Comparison of ENCODE assay signal across 14 cellular contexts in genomic region chr11:96256604-96257003, GRCh38.
A peak's percentile ranks its signal among the peaks of the same experiment; 100 is the strongest.
DNase-seq lines count a peak whose midpoint lies in the region; ATAC-seq and TF ChIP-seq lines count a peak whose summit lies in the region.
"Had no signal": no experiment of that assay in that cellular context is flagged by ENCODE, and none has a peak within 500 bp of the region (broad histone marks: within the 10 kb centered on the region; RNA-seq: fewer than 3 reads in every experiment).

No MANE protein-coding gene starts in this region.

- H3K4me3 ChIP-seq in OCI-LY1 (ENCODE audit: low read depth, low read length, poor library complexity, severe bottlenecking) (no peak overlapping the region), smooth muscle cell (no peak overlapping the region)
- H3K4me3 ChIP-seq: SJCRH30 had no signal

- H2AFZ ChIP-seq in OCI-LY1 (ENCODE audit: low read length), result peak overlapping the region; percentile 26; the same call in 1 of the 2 replicates
- no peak overlapping the region for H2AFZ ChIP-seq in smooth muscle cell (ENCODE audit: low read depth)

- H3K36me3 Mint-ChIP-seq in activated CD4-positive, alpha-beta T cell treated with anti-CD3 and anti-CD28 coated beads, Interleukin-2, amount 10 ng/mL, durations not matched to agents 24 days and 14 days (ENCODE audit: low read depth), result peaks cover 14% of the 10 kb centered on the region
- peaks cover 11% of the 10 kb centered on the region for H3K36me3 Mint-ChIP-seq in central memory CD8-positive, alpha-beta T cell (ENCODE audit: insufficient read depth)

- no peaks in the 10 kb centered on the region for H4K20me1 ChIP-seq in OCI-LY1 (ENCODE audit: insufficient read depth, low read length)
- H4K20me1 ChIP-seq in smooth muscle cell (ENCODE audit: low read depth), result no peaks in the 10 kb centered on the region

- H3K9me3 ChIP-seq in OCI-LY1 (ENCODE audit: low read length) (no peaks in the 10 kb centered on the region), smooth muscle cell (replicated peaks; ENCODE audit: low read depth) (no peaks in the 10 kb centered on the region)
- H3K9me3 ChIP-seq: SJCRH30 had no signal

- no peak for ATAC-seq in central memory CD8-positive, alpha-beta T cell (replicated peaks; ENCODE audit: extremely low read depth, poor library complexity, severe bottlenecking)
- ATAC-seq: foreskin keratinocyte, left ventricle myocardium superior had no signal

- H3K9ac ChIP-seq in OCI-LY1 (ENCODE audit: low read length), result no peak overlapping the region
- peak overlapping the region; percentile 19 for H3K9ac ChIP-seq in smooth muscle cell (ENCODE audit: low read depth)

- peaks cover 82% of the 10 kb centered on the region for H3K4me1 Mint-ChIP-seq in activated CD4-positive, alpha-beta T cell treated with anti-CD3 and anti-CD28 coated beads, Interleukin-2, amount 10 ng/mL, durations not matched to agents 24 days and 14 days
- peaks cover 70% of the 10 kb centered on the region for H3K4me1 Mint-ChIP-seq in central memory CD8-positive, alpha-beta T cell

- peak overlapping the region; percentile 71 for H3K27ac ChIP-seq in OCI-LY1 (ENCODE audit: low read depth, low read length, poor library complexity, severe bottlenecking)
- peak overlapping the region; percentile 91 for H3K27ac ChIP-seq in smooth muscle cell (ENCODE audit: low read depth)
- H3K27ac ChIP-seq: foreskin keratinocyte, SJCRH30 had no signal

- no peaks in the 10 kb centered on the region for H3K9me3 Mint-ChIP-seq in activated CD4-positive, alpha-beta T cell treated with anti-CD3 and anti-CD28 coated beads, Interleukin-2, amount 10 ng/mL, durations not matched to agents 24 days and 14 days
- no peaks in the 10 kb centered on the region for H3K9me3 Mint-ChIP-seq in central memory CD8-positive, alpha-beta T cell

- no peaks in the 10 kb centered on the region for H3K36me3 ChIP-seq in OCI-LY1 (ENCODE audit: insufficient read depth, low read length)
- H3K36me3 ChIP-seq in smooth muscle cell (ENCODE audit: low read depth), result no peaks in the 10 kb centered on the region
- H3K36me3 ChIP-seq: SJCRH30 had no signal

- no peaks in the 10 kb centered on the region for H3K27me3 ChIP-seq in OCI-LY1 (ENCODE audit: insufficient read depth, low read length)
- no peaks in the 10 kb centered on the region for H3K27me3 ChIP-seq in smooth muscle cell (ENCODE audit: low read depth)
- H3K27me3 ChIP-seq: foreskin keratinocyte, SJCRH30 had no signal

- no peaks in the 10 kb centered on the region for H3K9me2 ChIP-seq in OCI-LY1 (ENCODE audit: low read depth, low read length)

- H3K27ac Mint-ChIP-seq in activated CD4-positive, alpha-beta T cell treated with anti-CD3 and anti-CD28 coated beads, Interleukin-2, amount 10 ng/mL, durations not matched to agents 24 days and 14 days, result peak overlapping the region; percentile 79
- H3K27ac Mint-ChIP-seq in central memory CD8-positive, alpha-beta T cell (ENCODE audit: low read depth), result peak overlapping the region; percentile 98

- 7% methylated on average over 3 of the region's 3 CpGs for WGBS in smooth muscle cell (ENCODE audit: low lambda C conversion rate)

- TF ChIP-seq CTCF in OCI-LY1 (IDR thresholded peaks at IDR 0.05; ENCODE audit: low read length), result no peak
- no peak for TF ChIP-seq CTCF in smooth muscle cell (IDR thresholded peaks at IDR 0.05; ENCODE audit: borderline replicate concordance, insufficient read depth, poor library complexity, severe bottlenecking)

- H3K4me3 Mint-ChIP-seq in activated CD4-positive, alpha-beta T cell treated with anti-CD3 and anti-CD28 coated beads, Interleukin-2, amount 10 ng/mL, durations not matched to agents 24 days and 14 days, result peak overlapping the region; percentile 67
- H3K4me3 Mint-ChIP-seq in central memory CD8-positive, alpha-beta T cell, result peak overlapping the region; percentile 63

- H3K4me2 ChIP-seq in OCI-LY1 (ENCODE audit: low read length) (peak overlapping the region; percentile 58; the same call in 1 of the 2 replicates), smooth muscle cell (peak overlapping the region; percentile 65)

- no peaks in the 10 kb centered on the region for H3K27me3 Mint-ChIP-seq in activated CD4-positive, alpha-beta T cell treated with anti-CD3 and anti-CD28 coated beads, Interleukin-2, amount 10 ng/mL, durations not matched to agents 24 days and 14 days
- H3K27me3 Mint-ChIP-seq in central memory CD8-positive, alpha-beta T cell, result no peaks in the 10 kb centered on the region

- DNase-seq in activated CD4-positive, alpha-beta T cell treated with anti-CD3 and anti-CD28 coated beads, Interleukin-2, amount 10 ng/mL, durations not matched to agents 24 days and 14 days, result no peak
- DNase-seq in activated CD4-positive, alpha-beta T cell treated with anti-CD3 and anti-CD28 coated beads, Interleukin-2, amount 50 U/mL, for 48 hours, result no peak
- no peak for DNase-seq in central memory CD8-positive, alpha-beta T cell (ENCODE audit: low spot score in 2 of 2)
- DNase-seq in smooth muscle cell (lab: John Stamatoyannopoulos, UW; ENCODE audit: unreplicated experiment) (no peak), NCI-H526 treated with DMSO at 0.1 percent for 48 hours (lab: John Stamatoyannopoulos, UW) (no peak), amniotic stem cell (lab: John Stamatoyannopoulos, UW) (no peak), AG20443 (ENCODE audit: low spot score) (no peak)
- DNase-seq: activated CD4-positive, alpha-beta T cell treated with anti-CD3 and anti-CD28 coated beads, Interleukin-2, amount 50 U/mL, for 4 hours; central memory CD4-positive, alpha-beta T cell; foreskin keratinocyte; left ventricle myocardium superior; retina; SJCRH30 had no signal

- intact Hi-C loops in activated CD4-positive, alpha-beta T cell treated with anti-CD3 and anti-CD28 coated beads, Interleukin-2, amount 10 ng/mL, durations not matched to agents 24 days and 14 days (cut with micrococcal nuclease), result loop anchor here (2.0 to 5.0 kb wide), 5 partner anchors 52 to 466 kb away; partner anchors contain the start of genes CEP57 and JRKL

- H3F3A ChIP-seq in OCI-LY1 (ENCODE audit: insufficient read depth, low read length) (no peaks in the 10 kb centered on the region; the same call in 1 of the 2 replicates), smooth muscle cell (ENCODE audit: low read depth) (peaks cover 26% of the 10 kb centered on the region)

- no peaks in the 10 kb centered on the region for H3K79me2 ChIP-seq in OCI-LY1 (ENCODE audit: insufficient read depth, low read length)
- peaks cover 78% of the 10 kb centered on the region for H3K79me2 ChIP-seq in smooth muscle cell (ENCODE audit: low read depth)

- H3K4me1 ChIP-seq in OCI-LY1 (ENCODE audit: insufficient read depth, low read length, severe bottlenecking) (peaks cover 62% of the 10 kb centered on the region), smooth muscle cell (ENCODE audit: low read depth) (peaks cover 60% of the 10 kb centered on the region)
- H3K4me1 ChIP-seq: SJCRH30 had no signal
